In the genomic region with DNA sequence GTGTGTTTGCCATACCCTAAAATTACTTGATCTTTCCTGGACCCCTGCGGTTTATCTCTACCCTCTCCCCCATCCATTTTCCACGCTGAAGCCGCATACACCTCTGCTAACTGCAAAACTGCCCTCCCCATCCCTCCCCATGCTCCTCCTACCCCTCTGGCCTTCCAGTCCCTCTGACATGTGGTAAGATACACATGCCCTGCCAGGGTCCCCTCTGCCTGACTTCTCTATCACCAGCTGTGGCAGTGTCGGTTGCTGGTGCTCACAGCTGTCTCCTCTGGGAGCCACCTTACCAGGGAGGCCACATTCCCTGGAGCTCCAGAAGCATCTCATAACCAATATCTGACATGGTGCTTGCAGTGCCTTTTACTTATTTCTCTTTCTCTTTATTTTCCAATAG, we compare ENCODE assay signal across 19 cellular contexts. TPM values are rescaled to one million over a fixed set of nuclear protein-coding genes. Genes with fewer than 3 reads are reported as not detected.
DNase-seq lines count a peak whose midpoint lies in the region; ATAC-seq, FAIRE-seq and TF ChIP-seq lines count a peak whose summit lies in the region.
"Had no signal": no experiment of that assay in that cellular context is flagged by ENCODE, and none has a peak within 500 bp of the region (broad histone marks: within the 10 kb centered on the region; RNA-seq: fewer than 3 reads in every experiment).

No MANE protein-coding gene starts in this region.

- TF ChIP-seq CTCF in adrenal gland (IDR thresholded peaks at IDR 0.05) (no peak), coronary artery (IDR thresholded peaks at IDR 0.05) (no peak), WERI-Rb-1 (IDR thresholded peaks at IDR 0.05; ENCODE audit: low read depth, low read length) (no peak)

- intact Hi-C loops in adrenal gland (cut with DNase I) (no loop called here), sciatic nerve (cut with DNase I) (no loop called here)

- H3K36me3 ChIP-seq in adrenal gland (replicated peaks in 1 of 2) (no peaks in the 10 kb centered on the region), WERI-Rb-1 (no peaks in the 10 kb centered on the region)
- H3K36me3 ChIP-seq: HAP-1 had no signal

- no peak overlapping the region for H3K4me3 ChIP-seq in adrenal gland
- H3K4me3 ChIP-seq in coronary artery: no peak overlapping the region
- no peak overlapping the region for H3K4me3 ChIP-seq in WERI-Rb-1 (ENCODE audit: low read depth, low read length)
- H3K4me3 ChIP-seq: GM23248, HAP-1 had no signal

- peak in 3 of 7 donors; percentile 31 to 48 (median 35) for DNase-seq in adrenal gland
- DNase-seq in coronary artery (ENCODE audit: low spot score): peak; percentile 60
- DNase-seq in mesenteric fat pad (ENCODE audit: low spot score): peak; percentile 53
- DNase-seq in sciatic nerve (ENCODE audit: low spot score): peak; percentile 47
- no peak for DNase-seq in WERI-Rb-1
- no peak for DNase-seq in NCI-H524 (lab: John Stamatoyannopoulos, UW)
- DNase-seq in urothelium cell line (ENCODE audit: low spot score): no peak
- no peak for DNase-seq in activated naive CD4-positive, alpha-beta T cell treated with Interleukin-2 at 50 U/mL for 16 hours
- DNase-seq: ACHN; Caco-2; CD4-positive, alpha-beta T cell; GM23248 had no signal

- ATAC-seq in sciatic nerve: no peak
- ATAC-seq: HepG2 had no signal

- WGBS in adrenal gland, 4 donors: 76 to 84% (median 80%) methylated on average over 4 of the region's 4 CpGs

- TF ChIP-seq POLR2A in adrenal gland (IDR thresholded peaks at IDR 0.05): no peak

- H3K27me3 ChIP-seq in adrenal gland (no peaks in the 10 kb centered on the region), WERI-Rb-1 (ENCODE audit: insufficient read depth, low read depth, severe bottlenecking) (peaks cover 38% of the 10 kb centered on the region)

- FAIRE-seq in urothelium cell line (lab: Jason Lieb, UNC): no peak
- FAIRE-seq: A204.1, D721Med, G401.6, GM12891, HepG2 had no signal

- peaks cover 37 to 79% of the 10 kb centered on the region in 2 donors for H3K4me1 ChIP-seq in adrenal gland (replicated peaks in 1 of 2)
- H3K4me1 ChIP-seq: Caco-2 had no signal

- H3K27ac ChIP-seq in adrenal gland: peak overlapping the region in 4 of 5 donors; percentile 4 to 84 (median 72)
- peak overlapping the region in 1 of 2 donors; percentile 25 for H3K27ac ChIP-seq in coronary artery
- no peak overlapping the region for H3K27ac ChIP-seq in WERI-Rb-1
- H3K27ac ChIP-seq: C4-2B, GM23248 had no signal

- no peaks in the 10 kb centered on the region for H3K9me3 ChIP-seq in adrenal gland (replicated peaks in 1 of 3)
- no peaks in the 10 kb centered on the region for H3K9me3 ChIP-seq in WERI-Rb-1 (ENCODE audit: severe bottlenecking)
- H3K9me3 ChIP-seq: Caco-2, HAP-1 had no signal

RNA-seq across cellular contexts. Expression of gene COL15A1, which starts 58.9 kb away (rescaled TPM):
- 100 to 1,000 TPM in 4 of 8 donors, 10 to 100 TPM in 4; 66.2 to 320 (median 101) TPM for total RNA-seq in adrenal gland
- 100 to 1,000 TPM in 1 of 3 donors, 10 to 100 TPM in 2; 34.8 to 111 (median 61.2) TPM for polyA plus RNA-seq in adrenal gland
- total RNA-seq in mesenteric fat pad: 73.3 TPM
- total RNA-seq in sciatic nerve: 94.6 TPM
- total RNA-seq: Caco-2; CD4-positive, alpha-beta T cell; HepG2 had no signal
- polyA plus RNA-seq: HepG2 had no signal

Comparison
In these comparisons a context has a peak if more than half of its experiments do, and no peak if none do; other contexts are left out.
1. DNase-seq: peak in coronary artery (single experiment), mesenteric fat pad (single experiment) and sciatic nerve (single experiment); none in WERI-Rb-1 (single experiment), NCI-H524 (0 of 2), urothelium cell line (single experiment) and activated naive CD4-positive, alpha-beta T cell treated with Interleukin-2 at 50 U/mL for 16 hours (single experiment).